In the genomic region with DNA sequence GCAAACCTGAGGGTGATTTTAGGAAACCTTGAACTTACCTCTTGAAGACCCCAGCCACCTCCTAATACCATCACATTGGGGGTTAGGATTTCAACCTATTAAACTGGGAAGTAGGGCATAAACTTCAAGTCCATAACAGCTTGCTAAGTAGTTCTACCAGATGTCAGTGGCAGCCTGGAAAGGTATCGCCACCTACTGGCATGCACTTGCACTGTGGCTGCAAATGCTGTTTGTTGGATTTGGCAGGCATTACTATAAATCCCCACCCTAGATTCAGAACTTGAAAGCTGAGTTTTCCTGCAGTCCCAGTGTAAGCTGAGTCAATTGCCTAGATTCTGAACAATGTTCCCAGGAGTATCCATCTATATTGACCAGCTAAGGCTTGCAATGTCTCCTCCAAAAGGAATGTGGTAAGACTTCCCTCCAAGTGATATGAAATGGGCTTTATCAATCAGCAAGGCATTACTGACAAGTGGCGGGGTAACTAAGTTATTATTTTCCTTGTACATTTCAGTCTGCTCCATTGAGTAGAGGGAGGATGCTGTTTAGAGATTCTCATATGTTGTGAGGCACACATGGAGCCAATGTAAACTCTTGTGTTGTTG, we compare ENCODE assay signal across 8 cellular contexts.
DNase-seq lines count a peak whose midpoint lies in the region; ATAC-seq lines count a peak whose summit lies in the region.

No MANE protein-coding gene starts in this region.

- ATAC-seq in GM19324 (IDR thresholded peaks at IDR 0.05; ENCODE audit: low FRiP score, unreplicated experiment) (peak; percentile 73), HG02623 (IDR thresholded peaks at IDR 0.05; ENCODE audit: unreplicated experiment) (no peak)
- no peak for ATAC-seq in stimulated activated naive CD8-positive, alpha-beta T cell treated with anti-CD3 and anti-CD28 coated beads, Interleukin-15, Interleukin-2, amounts not matched to agents 100 U/mL and 50 U/mL, for 24 hours

- peak; percentile 37 for DNase-seq in AG20443 (ENCODE audit: low spot score)
- DNase-seq in NCI-H2081 treated with DMSO at 0.1 percent for 48 hours (lab: John Stamatoyannopoulos, UW): peak; percentile 32
- DNase-seq in activated CD4-positive, alpha-beta T cell treated with anti-CD3 and anti-CD28 coated beads, Interleukin-2, amount 50 U/mL, for 24 hours (ENCODE audit: low read depth in 1 of 2, low spot score in 1 of 2): peak; percentile 22 to 65
- peak; percentile 40 for DNase-seq in effector CD4-positive, alpha-beta T cell
- peak; percentile 43 for DNase-seq in myocyte (ENCODE audit: low read depth)
- peak; percentile 71 for DNase-seq in stimulated activated naive CD8-positive, alpha-beta T cell treated with anti-CD3 and anti-CD28 coated beads, Interleukin-15, Interleukin-2, amounts not matched to agents 100 U/mL and 50 U/mL, for 24 hours
